Comparison of ENCODE assay signal across 34 cellular contexts in the genomic region with DNA sequence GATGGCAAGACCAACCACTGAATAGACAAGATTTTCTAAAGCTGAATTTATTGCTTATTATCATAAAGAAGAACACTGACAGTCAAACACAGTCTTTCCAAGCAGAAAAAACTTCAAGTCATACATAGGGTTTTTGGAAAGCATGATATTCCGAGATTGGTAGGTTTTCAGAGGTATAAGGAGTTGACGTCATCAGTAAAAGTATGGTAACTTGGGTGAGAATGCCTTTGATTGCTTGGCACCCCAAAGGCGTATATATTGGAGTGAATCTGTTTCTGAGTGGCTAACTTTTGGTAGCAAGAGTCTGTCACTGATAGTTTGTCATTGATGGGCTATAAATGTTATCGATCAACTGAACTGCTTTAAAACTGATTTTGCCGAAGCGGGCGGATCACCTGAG.
DNase-seq lines count a peak whose midpoint lies in the region; ATAC-seq, FAIRE-seq and TF ChIP-seq lines count a peak whose summit lies in the region.
"Had no signal": no experiment of that assay in that cellular context is flagged by ENCODE, and none has a peak within 500 bp of the region (broad histone marks: within the 10 kb centered on the region; RNA-seq: fewer than 3 reads in every experiment).

No MANE protein-coding gene starts in this region.

- no peaks in the 10 kb centered on the region for H3K27me3 ChIP-seq in HepG2 (ENCODE audit: control insufficient read depth in 1 of 2, insufficient read depth in 2 of 2, low read length in 2 of 2)
- H3K27me3 ChIP-seq in right lobe of liver = no peaks in the 10 kb centered on the region
- H3K27me3 ChIP-seq: BE2C; BLaER1; BLaER1 treated with 17β-estradiol and CSF1 and Interleukin-3, amounts not matched to agents 10 nM and 100 nM had no signal

- in situ Hi-C loops in HepG2 (cut with HindIII; ENCODE audit: extremely low pct_ligation_motif_present, low pct_unique_long_range_greater_than_20kb) = no loop called here

- H3K4me1 ChIP-seq in HepG2 (ENCODE audit: insufficient read depth, low read length) (no peaks in the 10 kb centered on the region), right lobe of liver (no peaks in the 10 kb centered on the region), HEK293 (ENCODE audit: control insufficient read depth, insufficient read depth, low read length) (no peaks in the 10 kb centered on the region), urinary bladder (ENCODE audit: insufficient read depth) (no peaks in the 10 kb centered on the region)
- H3K4me1 ChIP-seq: A549; BE2C; BLaER1; BLaER1 treated with 17β-estradiol and CSF1 and Interleukin-3, amounts not matched to agents 10 nM and 100 nM; Caco-2 had no signal

- no peak overlapping the region for H3K27ac ChIP-seq in HepG2 (ENCODE audit: extremely low read length, insufficient read depth, low read length)
- no peak overlapping the region for H3K27ac ChIP-seq in right lobe of liver
- no peak overlapping the region for H3K27ac ChIP-seq in HEK293 (ENCODE audit: extremely low read depth, low read depth, low read length)
- H3K27ac ChIP-seq in urinary bladder (ENCODE audit: low read depth) = peak overlapping the region; percentile 2
- H3K27ac ChIP-seq: 22Rv1; A549; BLaER1; BLaER1 treated with 17β-estradiol and CSF1 and Interleukin-3, amounts not matched to agents 10 nM and 100 nM; C4-2B had no signal

- TF ChIP-seq RAD21 in HepG2 (CRISPR knock-in tag; IDR thresholded peaks at IDR 0.05) = no peak

- intact Hi-C loops in HepG2 (cut with micrococcal nuclease; ENCODE audit: unreplicated experiment) (no loop called here), right lobe of liver (cut with DNase I) (no loop called here)

- no peaks in the 10 kb centered on the region for H3K36me3 ChIP-seq in HepG2 (replicated peaks in 1 of 2; ENCODE audit: control insufficient read depth in 1 of 2, insufficient read depth in 2 of 2, low read length in 2 of 2)
- no peaks in the 10 kb centered on the region for H3K36me3 ChIP-seq in right lobe of liver
- no peaks in the 10 kb centered on the region for H3K36me3 ChIP-seq in HEK293 (ENCODE audit: control insufficient read depth in 2 of 2, insufficient read depth in 1 of 2, low read length in 2 of 2)
- no peaks in the 10 kb centered on the region for H3K36me3 ChIP-seq in urinary bladder (ENCODE audit: insufficient read depth)
- H3K36me3 ChIP-seq: BE2C; BLaER1; BLaER1 treated with 17β-estradiol and CSF1 and Interleukin-3, amounts not matched to agents 10 nM and 100 nM had no signal

- H3K4me3 ChIP-seq in HepG2 (replicated peaks in 1 of 3; ENCODE audit: insufficient read depth in 1 of 3, low read depth in 2 of 3, low read length in 3 of 3) (no peak overlapping the region), right lobe of liver (no peak overlapping the region), HEK293 (ENCODE audit: low read depth, low read length) (no peak overlapping the region), urinary bladder (ENCODE audit: low read depth, low read length) (no peak overlapping the region)
- H3K4me3 ChIP-seq: A549; BLaER1; BLaER1 treated with 17β-estradiol and CSF1 and Interleukin-3, amounts not matched to agents 10 nM and 100 nM had no signal

- H2AFZ ChIP-seq in HepG2 (ENCODE audit: low read length) = no peak overlapping the region

- no peak overlapping the region for H3K9ac ChIP-seq in HepG2 (ENCODE audit: insufficient read depth, low read depth, low read length)
- H3K9ac ChIP-seq: BLaER1; BLaER1 treated with 17β-estradiol and CSF1 and Interleukin-3, amounts not matched to agents 10 nM and 100 nM had no signal

- WGBS in HepG2 (ENCODE audit: low lambda C conversion rate) = 60% methylated on average over 7 of the region's 7 CpGs
- WGBS in right lobe of liver (ENCODE audit: insufficient coverage, low coverage, low lambda C conversion rate, missing lambda C conversion rate) = 81% methylated on average over 7 of the region's 7 CpGs
- 96% methylated on average over 7 of the region's 7 CpGs for WGBS in urinary bladder

- TF ChIP-seq POLR2A in HepG2 (IDR thresholded peaks at IDR 0.05; ENCODE audit: insufficient read depth in 1 of 2, low read depth in 2 of 2, low read length in 2 of 2) (no peak), right lobe of liver (IDR thresholded peaks at IDR 0.05) (no peak)

- TF ChIP-seq EP300 in HepG2 (IDR thresholded peaks at IDR 0.05; ENCODE audit: low read depth in 2 of 2, low read length in 2 of 2) = no peak
- no peak for TF ChIP-seq EP300 in HepG2 (CRISPR knock-in tag; IDR thresholded peaks at IDR 0.05; ENCODE audit: borderline replicate concordance)

- FAIRE-seq in HepG2 (lab: Jason Lieb, UNC) (no peak), HTR-8/SVneo (lab: Jason Lieb, UNC) (peak; percentile 69)
- FAIRE-seq: A204.1, A549, D721Med had no signal

- POLR2A ChIA-PET in HepG2 (lab: Yijun Ruan, JAX) = no interaction called here
- POLR2A ChIA-PET in HEK293 (lab: Yijun Ruan, JAX) = no interaction called here

- DNase-seq in HepG2 (ENCODE audit: low spot score) (no peak), right lobe of liver (no peak), HTR-8/SVneo (ENCODE audit: insufficient read length, low spot score) (no peak), AML-193 (lab: John Stamatoyannopoulos, UW) (no peak)
- DNase-seq in activated CD4-positive, alpha-beta T cell treated with anti-CD3 and anti-CD28 coated beads for 1 hour = no peak
- DNase-seq: 8988T; ACHN; BE2C; C1 segment of cervical spinal cord; Caco-2; Calu3; CD4-positive, alpha-beta memory T cell; CD4-positive, alpha-beta T cell; CD4-positive, CD25-positive, alpha-beta regulatory T cell; CD8-positive, alpha-beta memory T cell; CD8-positive, alpha-beta T cell; COR-L47; DMS 273 treated with DMSO at 0.1 percent for 48 hours; DMS153; DMS53; DMS79; DMS79 treated with DMSO at 0.1 percent for 48 hours; DND-41; EL had no signal

- CTCF ChIA-PET in HepG2 (lab: Yijun Ruan, JAX; ENCODE audit: low intra/inter-chr PET ratio, low total read pairs) = no interaction called here
- CTCF ChIA-PET in HEK293 (lab: Yijun Ruan, JAX) = no interaction called here

- no peak for ATAC-seq in HepG2
- ATAC-seq in right lobe of liver = no peak
- ATAC-seq in HG02759 (IDR thresholded peaks at IDR 0.05; ENCODE audit: unreplicated experiment) = no peak
- ATAC-seq: A549; CD8-positive, alpha-beta T cell had no signal

- H3K9me3 ChIP-seq in HepG2 (ENCODE audit: low read length) (peaks cover 89% of the 10 kb centered on the region), right lobe of liver (no peaks in the 10 kb centered on the region), HEK293 (ENCODE audit: control insufficient read depth, insufficient read depth, low read depth, low read length) (no peaks in the 10 kb centered on the region)
- H3K9me3 ChIP-seq: A549; BE2C; BLaER1; BLaER1 treated with 17β-estradiol and CSF1 and Interleukin-3, amounts not matched to agents 10 nM and 100 nM; Caco-2 had no signal

- no peaks in the 10 kb centered on the region for H4K20me1 ChIP-seq in HepG2 (ENCODE audit: insufficient read depth, low read length)
- H4K20me1 ChIP-seq: BLaER1; BLaER1 treated with 17β-estradiol and CSF1 and Interleukin-3, amounts not matched to agents 10 nM and 100 nM had no signal

- H3K4me2 ChIP-seq in HepG2 (ENCODE audit: low read depth, low read length) = no peak overlapping the region
- H3K4me2 ChIP-seq: A549; BLaER1; BLaER1 treated with 17β-estradiol and CSF1 and Interleukin-3, amounts not matched to agents 10 nM and 100 nM had no signal

- no peak for TF ChIP-seq CTCF in HepG2 (CRISPR knock-in tag; IDR thresholded peaks at IDR 0.05)
- no peak for TF ChIP-seq CTCF in right lobe of liver (IDR thresholded peaks at IDR 0.05)
- no peak for TF ChIP-seq CTCF in HEK293 (tag by site-specific recombination; IDR thresholded peaks at IDR 0.05)

- no TSS peak for BruUV-seq in HepG2 (replicated peaks; lab: Mats Ljungman, UMichigan)

- no peaks in the 10 kb centered on the region for H3K79me2 ChIP-seq in HepG2 (ENCODE audit: insufficient read depth, low read length)

TF ChIP-seq in HepG2, 621 proteins besides CTCF, POLR2A, EP300 and RAD21:
- TF ChIP-seq ATF7 (IDR thresholded peaks at IDR 0.05) = peak; percentile 81
- TF ChIP-seq ATF7 (CRISPR knock-in tag; IDR thresholded peaks at IDR 0.05) = no peak
- TF ChIP-seq CREB1 (IDR thresholded peaks at IDR 0.05) = peak; percentile 73
- TF ChIP-seq CREB1 (CRISPR knock-in tag; IDR thresholded peaks at IDR 0.05) = no peak
- no peak for TF ChIP-seq REL (CRISPR knock-in tag; conservative IDR thresholded peaks at IDR 0.05)

TF ChIP-seq in HEK293, 187 proteins besides CTCF, POLR2A, EP300 and RAD21:
- TF ChIP-seq ZNF16 (tag by site-specific recombination; IDR thresholded peaks at IDR 0.05; ENCODE audit: low read depth) = no peak
- TF ChIP-seq, protein P1, sequence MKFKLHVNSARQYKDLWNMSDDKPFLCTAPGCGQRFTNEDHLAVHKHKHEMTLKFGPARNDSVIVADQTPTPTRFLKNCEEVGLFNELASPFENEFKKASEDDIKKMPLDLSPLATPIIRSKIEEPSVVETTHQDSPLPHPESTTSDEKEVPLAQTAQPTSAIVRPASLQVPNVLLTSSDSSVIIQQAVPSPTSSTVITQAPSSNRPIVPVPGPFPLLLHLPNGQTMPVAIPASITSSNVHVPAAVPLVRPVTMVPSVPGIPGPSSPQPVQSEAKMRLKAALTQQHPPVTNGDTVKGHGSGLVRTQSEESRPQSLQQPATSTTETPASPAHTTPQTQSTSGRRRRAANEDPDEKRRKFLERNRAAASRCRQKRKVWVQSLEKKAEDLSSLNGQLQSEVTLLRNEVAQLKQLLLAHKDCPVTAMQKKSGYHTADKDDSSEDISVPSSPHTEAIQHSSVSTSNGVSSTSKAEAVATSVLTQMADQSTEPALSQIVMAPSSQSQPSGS (tag by site-specific recombination; IDR thresholded peaks at IDR 0.05; ENCODE audit: low read depth) = peak; percentile 34; the same call in 1 of the 2 replicates
TF ChIP-seq in HEK293: peak in this region for 1.
